17 cellular contexts compared by ENCODE assay signal in the genomic region with DNA sequence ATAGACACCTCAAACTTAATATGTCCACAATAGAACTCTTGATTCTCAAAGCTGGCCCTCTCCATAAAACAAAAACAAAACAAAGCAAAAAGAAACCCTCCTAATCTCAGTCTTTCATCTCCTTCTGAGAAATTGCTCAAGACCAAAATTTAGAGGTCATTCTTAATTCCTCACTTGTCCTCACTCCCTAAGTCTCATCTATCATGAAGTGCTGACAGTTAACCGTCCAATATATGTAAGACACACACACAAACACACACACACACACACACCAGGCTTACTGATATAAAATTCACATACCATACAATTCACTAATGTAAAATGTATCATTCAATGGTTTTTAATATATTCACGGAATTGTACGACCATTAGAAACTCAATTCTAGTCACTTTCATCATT. TPM values are rescaled to one million over a fixed set of nuclear protein-coding genes. Genes with fewer than 3 reads are reported as not detected.
DNase-seq lines count a peak whose midpoint lies in the region; FAIRE-seq and TF ChIP-seq lines count a peak whose summit lies in the region.
"Had no signal": no experiment of that assay in that cellular context is flagged by ENCODE, and none has a peak within 500 bp of the region (broad histone marks: within the 10 kb centered on the region; RNA-seq: fewer than 3 reads in every experiment).

No MANE protein-coding gene starts in this region.

- H3K27ac ChIP-seq in esophagus muscularis mucosa (replicated peaks in 1 of 4) (peak overlapping the region in 3 of 4 donors; percentile 13 to 94 (median 56)), rectal smooth muscle tissue (ENCODE audit: low read depth, low read length) (peak overlapping the region; percentile 1)

- peak; percentile 21 for DNase-seq in adipocyte (ENCODE audit: low read depth)
- no peak for DNase-seq in esophagus muscularis mucosa (ENCODE audit: extremely low spot score)
- DNase-seq in urothelium cell line (ENCODE audit: low spot score), result no peak
- no peak for DNase-seq in NCI-H128 (lab: John Stamatoyannopoulos, UW; ENCODE audit: unreplicated experiment)
- no peak for DNase-seq in stimulated activated CD4-positive, alpha-beta T cell treated with anti-CD3 and anti-CD28 coated beads, Interleukin-4, amount 100 ng/mL, for 24 hours
- no peak for DNase-seq in NCI-H1417 (lab: John Stamatoyannopoulos, UW)
- DNase-seq: CD8-positive, alpha-beta T cell; COR-L47; DMS153; DMS79 treated with DMSO at 0.1 percent for 48 hours; EL; GOT3; H9 had no signal

- FAIRE-seq in urothelium cell line (lab: Jason Lieb, UNC), result no peak
- FAIRE-seq: D721Med, G401.6, GM12891 had no signal

- TF ChIP-seq EP300 in esophagus muscularis mucosa (IDR thresholded peaks at IDR 0.05), result no peak

- H3K4me3 ChIP-seq in adipocyte (ENCODE audit: low read length), result no peak overlapping the region
- H3K4me3 ChIP-seq in esophagus muscularis mucosa, result no peak overlapping the region
- no peak overlapping the region for H3K4me3 ChIP-seq in rectal smooth muscle tissue (ENCODE audit: low read length)

- intact Hi-C loops in esophagus muscularis mucosa (cut with DNase I), result no loop called here

- peaks cover 26% of the 10 kb centered on the region for H3K36me3 ChIP-seq in adipocyte (ENCODE audit: control insufficient read depth, insufficient read depth, low read length, severe bottlenecking)
- peaks cover 7 to 38% (median 11%) of the 10 kb centered on the region in 4 donors for H3K36me3 ChIP-seq in esophagus muscularis mucosa
- H3K36me3 ChIP-seq in rectal smooth muscle tissue (ENCODE audit: control insufficient read depth, insufficient read depth, low read length), result peaks cover 5% of the 10 kb centered on the region

- H3K27me3 ChIP-seq in adipocyte (replicated peaks; ENCODE audit: control insufficient read depth, insufficient read depth, low read length), result no peaks in the 10 kb centered on the region
- no peaks in the 10 kb centered on the region for H3K27me3 ChIP-seq in esophagus muscularis mucosa
- H3K27me3 ChIP-seq in rectal smooth muscle tissue (ENCODE audit: control insufficient read depth, insufficient read depth, low read length), result no peaks in the 10 kb centered on the region

- H3K4me1 ChIP-seq in adipocyte (ENCODE audit: control insufficient read depth, insufficient read depth, low read length), result peaks cover 30% of the 10 kb centered on the region
- H3K4me1 ChIP-seq in esophagus muscularis mucosa, result peaks cover 15 to 73% (median 63%) of the 10 kb centered on the region in 4 donors
- peaks cover 24% of the 10 kb centered on the region for H3K4me1 ChIP-seq in rectal smooth muscle tissue (ENCODE audit: control insufficient read depth, insufficient read depth, low read length)

- TF ChIP-seq CTCF in esophagus muscularis mucosa (IDR thresholded peaks at IDR 0.05), result no peak

- H3K9me3 ChIP-seq in adipocyte (ENCODE audit: control insufficient read depth, low read length), result peaks cover 5% of the 10 kb centered on the region
- H3K9me3 ChIP-seq in esophagus muscularis mucosa, result no peaks in the 10 kb centered on the region

- WGBS in esophagus muscularis mucosa, result 93% methylated on average over 3 of the region's 3 CpGs

- TF ChIP-seq POLR2A in esophagus muscularis mucosa (IDR thresholded peaks at IDR 0.05; ENCODE audit: low read depth), result no peak

- H3K9ac ChIP-seq in adipocyte (ENCODE audit: low read length) (no peak overlapping the region), rectal smooth muscle tissue (ENCODE audit: low read length) (no peak overlapping the region)

RNA-seq across cellular contexts. Expression of a gene that starts 17.0 kb away (rescaled TPM):
- 1,000 to 10,000 TPM in 1 of 4 donors, 100 to 1,000 TPM in 3; 785 to 1,099 (median 921) TPM for total RNA-seq in esophagus muscularis mucosa
